ENCODE assay signal across 1 cellular context in the genomic region with DNA sequence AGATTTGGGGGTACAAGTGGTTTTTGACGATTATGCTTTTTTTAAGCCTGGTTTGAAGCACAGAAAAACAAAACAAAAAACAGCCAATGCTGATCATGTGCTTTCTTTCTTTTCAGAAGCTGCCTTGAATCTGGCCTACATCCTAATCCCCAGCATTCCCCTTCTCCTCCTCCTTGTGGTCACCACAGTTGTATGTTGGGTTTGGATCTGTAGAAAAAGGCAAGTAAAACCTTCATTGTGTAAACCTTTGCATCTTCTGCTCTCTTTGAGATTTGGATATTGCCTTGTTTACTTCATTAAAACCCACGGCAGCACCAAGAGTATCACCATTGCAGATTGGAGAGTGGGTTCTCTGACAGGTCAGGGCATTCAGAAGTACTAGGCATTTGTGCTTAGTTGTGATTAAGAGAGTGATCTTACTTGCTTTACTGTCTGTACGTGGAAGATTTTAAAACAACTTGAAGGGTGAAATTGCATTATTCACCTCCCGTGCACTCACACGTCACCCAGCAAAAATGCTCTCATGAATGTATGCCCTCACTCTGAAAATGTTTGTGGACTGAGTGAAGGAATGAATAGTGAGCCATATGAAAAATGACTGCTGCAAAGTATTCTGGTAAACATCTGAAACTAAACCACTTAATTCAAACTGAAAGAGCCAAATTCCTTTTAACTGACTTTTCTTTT.
TF ChIP-seq lines count a peak whose summit lies in the region.

No MANE protein-coding gene starts in this region.

TF ChIP-seq in K562, 482 proteins besides CTCF, POLR2A, EP300 and RAD21:
- TF ChIP-seq FOXK2 (conservative IDR thresholded peaks at IDR 0.05 in 1 of 2, IDR thresholded peaks at IDR 0.05 in 1 of 2; ENCODE audit: low read depth in 2 of 2) = no peak
- no peak for TF ChIP-seq NBN (IDR thresholded peaks at IDR 0.05; ENCODE audit: low read depth)
- no peak for TF ChIP-seq CREBBP (IDR thresholded peaks at IDR 0.05; ENCODE audit: low read depth, low read length)
- no peak for TF ChIP-seq SIRT6 (IDR thresholded peaks at IDR 0.05; ENCODE audit: low read depth, low read length)
- TF ChIP-seq DDX20 (tag; IDR thresholded peaks at IDR 0.05; ENCODE audit: low read depth) = no peak
- TF ChIP-seq BACH1 (tag; IDR thresholded peaks at IDR 0.05) = no peak
- TF ChIP-seq CHD4 (IDR thresholded peaks at IDR 0.05; ENCODE audit: insufficient read depth, insufficient replicate concordance, low read depth, low read length, poor library complexity, severe bottlenecking) = no peak
- no peak for TF ChIP-seq SIX5 (IDR thresholded peaks at IDR 0.05; ENCODE audit: borderline replicate concordance in 1 of 2, insufficient read depth in 1 of 2, low read depth in 1 of 2, low read length in 2 of 2)
- TF ChIP-seq ZNF586 (CRISPR knock-in tag; conservative IDR thresholded peaks at IDR 0.05) = no peak
- TF ChIP-seq ZNF41 (CRISPR knock-in tag; conservative IDR thresholded peaks at IDR 0.05) = no peak
- TF ChIP-seq ELF1 (tag; IDR thresholded peaks at IDR 0.05) = no peak
- TF ChIP-seq, protein P1, sequence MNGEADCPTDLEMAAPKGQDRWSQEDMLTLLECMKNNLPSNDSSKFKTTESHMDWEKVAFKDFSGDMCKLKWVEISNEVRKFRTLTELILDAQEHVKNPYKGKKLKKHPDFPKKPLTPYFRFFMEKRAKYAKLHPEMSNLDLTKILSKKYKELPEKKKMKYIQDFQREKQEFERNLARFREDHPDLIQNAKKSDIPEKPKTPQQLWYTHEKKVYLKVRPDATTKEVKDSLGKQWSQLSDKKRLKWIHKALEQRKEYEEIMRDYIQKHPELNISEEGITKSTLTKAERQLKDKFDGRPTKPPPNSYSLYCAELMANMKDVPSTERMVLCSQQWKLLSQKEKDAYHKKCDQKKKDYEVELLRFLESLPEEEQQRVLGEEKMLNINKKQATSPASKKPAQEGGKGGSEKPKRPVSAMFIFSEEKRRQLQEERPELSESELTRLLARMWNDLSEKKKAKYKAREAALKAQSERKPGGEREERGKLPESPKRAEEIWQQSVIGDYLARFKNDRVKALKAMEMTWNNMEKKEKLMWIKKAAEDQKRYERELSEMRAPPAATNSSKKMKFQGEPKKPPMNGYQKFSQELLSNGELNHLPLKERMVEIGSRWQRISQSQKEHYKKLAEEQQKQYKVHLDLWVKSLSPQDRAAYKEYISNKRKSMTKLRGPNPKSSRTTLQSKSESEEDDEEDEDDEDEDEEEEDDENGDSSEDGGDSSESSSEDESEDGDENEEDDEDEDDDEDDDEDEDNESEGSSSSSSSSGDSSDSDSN (IDR thresholded peaks at IDR 0.05; ENCODE audit: borderline replicate concordance in 1 of 2, low read depth in 2 of 2, low read length in 2 of 2) = no peak
- TF ChIP-seq, protein P2, sequence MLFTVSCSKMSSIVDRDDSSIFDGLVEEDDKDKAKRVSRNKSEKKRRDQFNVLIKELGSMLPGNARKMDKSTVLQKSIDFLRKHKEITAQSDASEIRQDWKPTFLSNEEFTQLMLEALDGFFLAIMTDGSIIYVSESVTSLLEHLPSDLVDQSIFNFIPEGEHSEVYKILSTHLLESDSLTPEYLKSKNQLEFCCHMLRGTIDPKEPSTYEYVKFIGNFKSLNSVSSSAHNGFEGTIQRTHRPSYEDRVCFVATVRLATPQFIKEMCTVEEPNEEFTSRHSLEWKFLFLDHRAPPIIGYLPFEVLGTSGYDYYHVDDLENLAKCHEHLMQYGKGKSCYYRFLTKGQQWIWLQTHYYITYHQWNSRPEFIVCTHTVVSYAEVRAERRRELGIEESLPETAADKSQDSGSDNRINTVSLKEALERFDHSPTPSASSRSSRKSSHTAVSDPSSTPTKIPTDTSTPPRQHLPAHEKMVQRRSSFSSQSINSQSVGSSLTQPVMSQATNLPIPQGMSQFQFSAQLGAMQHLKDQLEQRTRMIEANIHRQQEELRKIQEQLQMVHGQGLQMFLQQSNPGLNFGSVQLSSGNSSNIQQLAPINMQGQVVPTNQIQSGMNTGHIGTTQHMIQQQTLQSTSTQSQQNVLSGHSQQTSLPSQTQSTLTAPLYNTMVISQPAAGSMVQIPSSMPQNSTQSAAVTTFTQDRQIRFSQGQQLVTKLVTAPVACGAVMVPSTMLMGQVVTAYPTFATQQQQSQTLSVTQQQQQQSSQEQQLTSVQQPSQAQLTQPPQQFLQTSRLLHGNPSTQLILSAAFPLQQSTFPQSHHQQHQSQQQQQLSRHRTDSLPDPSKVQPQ (CRISPR knock-in tag; IDR thresholded peaks at IDR 0.05; ENCODE audit: borderline replicate concordance) = no peak
- no peak for TF ChIP-seq FOSL1 (tag; conservative IDR thresholded peaks at IDR 0.05)
- TF ChIP-seq ZNF274 (IDR thresholded peaks at IDR 0.05; ENCODE audit: borderline replicate concordance, low read depth, low read length) = no peak
- TF ChIP-seq ZKSCAN3 (CRISPR knock-in tag; IDR thresholded peaks at IDR 0.05) = no peak
- no peak for TF ChIP-seq MXI1 (IDR thresholded peaks at IDR 0.05; ENCODE audit: low read depth, low read length)
- TF ChIP-seq ZFX (CRISPR knock-in tag; IDR thresholded peaks at IDR 0.05) = no peak
